36 cellular contexts compared by ENCODE assay signal in the genomic region with DNA sequence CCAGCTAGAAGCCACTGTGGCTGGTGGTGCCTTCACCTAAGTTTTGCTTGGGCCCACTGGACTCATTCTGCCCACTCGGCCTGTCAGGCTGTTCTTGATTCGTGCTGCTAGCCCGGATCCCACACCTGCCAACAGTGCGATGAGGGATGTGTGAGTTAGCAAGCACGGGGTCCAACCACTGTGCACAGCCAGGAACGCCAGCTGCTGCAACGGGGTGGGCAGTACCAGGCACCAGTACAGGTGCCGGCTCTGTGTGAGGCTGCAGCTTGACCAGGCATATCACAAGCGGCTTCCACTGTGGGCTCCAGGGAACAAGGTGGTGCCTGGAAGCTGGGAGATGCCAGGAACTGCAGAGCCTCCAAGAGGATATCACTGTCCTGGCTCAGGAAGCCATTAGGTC.
"Had no signal": no experiment of that assay in that cellular context is flagged by ENCODE, and none has a peak within 500 bp of the region (broad histone marks: within the 10 kb centered on the region; RNA-seq: fewer than 3 reads in every experiment).

No MANE protein-coding gene starts in this region.

- H3K27me3 ChIP-seq: ascending aorta, breast epithelium had no signal

- H3K36me3 Mint-ChIP-seq: activated CD4-positive, alpha-beta memory T cell treated with anti-CD3 and anti-CD28 coated beads for 36 hours; activated CD8-positive, alpha-beta memory T cell treated with anti-CD3 and anti-CD28 coated beads, Interleukin-2, amount 10 ng/mL, durations not matched to agents 7 days and 5 days; activated naive CD4-positive, alpha-beta T cell treated with anti-CD3 and anti-CD28 coated beads, Interleukin-2, amount 10 ng/mL, durations not matched to agents 7 days and 5 days; activated naive CD4-positive, alpha-beta T cell treated with anti-CD3 and anti-CD28 coated beads, Interleukin-2, amount 50 U/mL, for 24 hours; activated naive CD8-positive, alpha-beta T cell; activated naive CD8-positive, alpha-beta T cell treated with anti-CD3 and anti-CD28 coated beads, Interleukin-2, amount 10 ng/mL, durations not matched to agents 7 days and 5 days; brain had no signal

- H3K9me3 ChIP-seq: ascending aorta, breast epithelium had no signal

- H3K4me3 ChIP-seq: ascending aorta, breast epithelium had no signal

- H3K4me3 Mint-ChIP-seq: activated B cell treated with CpG ODN at 0.5 μM for 24 hours; activated CD4-positive, alpha-beta memory T cell treated with anti-CD3 and anti-CD28 coated beads for 36 hours; activated CD4-positive, alpha-beta T cell treated with anti-CD3 and anti-CD28 coated beads, Interleukin-2, amount 10 ng/mL, durations not matched to agents 24 days and 14 days; activated CD8-positive, alpha-beta memory T cell treated with anti-CD3 and anti-CD28 coated beads, Interleukin-2, amount 10 ng/mL, durations not matched to agents 7 days and 5 days; activated CD8-positive, alpha-beta T cell treated with anti-CD3 and anti-CD28 coated beads for 36 hours; activated naive CD4-positive, alpha-beta T cell treated with anti-CD3 and anti-CD28 coated beads, Interleukin-2, amount 10 ng/mL, durations not matched to agents 7 days and 5 days; activated naive CD4-positive, alpha-beta T cell treated with anti-CD3 and anti-CD28 coated beads, Interleukin-2, amount 50 U/mL, for 24 hours; activated naive CD8-positive, alpha-beta T cell; activated naive CD8-positive, alpha-beta T cell treated with anti-CD3 and anti-CD28 coated beads, Interleukin-2, amount 10 ng/mL, durations not matched to agents 7 days and 5 days; activated naive CD8-positive, alpha-beta T cell treated with anti-CD3 and anti-CD28 coated beads, Interleukin-2, amount 50 U/mL, for 24 hours; activated T-cell treated with anti-CD3 and anti-CD28 coated beads, Interleukin-2, amount 50 U/mL, for 24 hours; brain; central memory CD8-positive, alpha-beta T cell; T-helper 1 cell treated with Interleukin-12 subunit alpha and Interleukin-12 subunit beta and Interleukin-4 antibody, amounts not matched to agents 30 μg/mL and 1 μg/mL, for 36 hours; T-helper 2 cell treated with Interferon-gamma antibody and Interleukin-4, amounts not matched to agents 5 μg/mL and 100 μg/mL, for 36 hours had no signal

- H3K4me1 ChIP-seq: ascending aorta, breast epithelium had no signal

- ATAC-seq: activated CD8-positive, alpha-beta memory T cell treated with anti-CD3 and anti-CD28 coated beads, Interleukin-2, amount 10 ng/mL, durations not matched to agents 7 days and 5 days; activated CD8-positive, alpha-beta T cell treated with anti-CD3 and anti-CD28 coated beads for 36 hours; activated naive CD8-positive, alpha-beta T cell treated with anti-CD3 and anti-CD28 coated beads, Interleukin-2, amount 50 U/mL, for 24 hours had no signal

- FAIRE-seq: TTC549 had no signal

- H3K36me3 ChIP-seq: ascending aorta, breast epithelium had no signal

- H3K27ac Mint-ChIP-seq: activated B cell treated with CpG ODN at 0.5 μM for 24 hours; activated CD4-positive, alpha-beta memory T cell treated with anti-CD3 and anti-CD28 coated beads for 36 hours; activated CD4-positive, alpha-beta T cell treated with anti-CD3 and anti-CD28 coated beads, Interleukin-2, amount 10 ng/mL, durations not matched to agents 24 days and 14 days; activated CD8-positive, alpha-beta memory T cell treated with anti-CD3 and anti-CD28 coated beads, Interleukin-2, amount 10 ng/mL, durations not matched to agents 7 days and 5 days; activated CD8-positive, alpha-beta T cell treated with anti-CD3 and anti-CD28 coated beads for 36 hours; activated naive CD4-positive, alpha-beta T cell treated with anti-CD3 and anti-CD28 coated beads, Interleukin-2, amount 10 ng/mL, durations not matched to agents 7 days and 5 days; activated naive CD4-positive, alpha-beta T cell treated with anti-CD3 and anti-CD28 coated beads, Interleukin-2, amount 50 U/mL, for 24 hours; activated naive CD8-positive, alpha-beta T cell; activated naive CD8-positive, alpha-beta T cell treated with anti-CD3 and anti-CD28 coated beads, Interleukin-2, amount 10 ng/mL, durations not matched to agents 7 days and 5 days; activated naive CD8-positive, alpha-beta T cell treated with anti-CD3 and anti-CD28 coated beads, Interleukin-2, amount 50 U/mL, for 24 hours; activated T-cell treated with anti-CD3 and anti-CD28 coated beads, Interleukin-2, amount 50 U/mL, for 24 hours; activated T-helper 2 cell treated with anti-CD3 and anti-CD28 coated beads, Interferon-gamma antibody, Interleukin-2, Interleukin-4, amounts not matched to agents 10 μg/mL and 5 μg/mL and 100 μg/mL, durations not matched to agents 14 hours and 24 hours and 36 hours; brain; T-helper 1 cell treated with Interleukin-12 subunit alpha and Interleukin-12 subunit beta and Interleukin-4 antibody, amounts not matched to agents 30 μg/mL and 1 μg/mL, for 36 hours; T-helper 2 cell treated with Interferon-gamma antibody and Interleukin-4, amounts not matched to agents 5 μg/mL and 100 μg/mL, for 36 hours had no signal

- H3K4me1 Mint-ChIP-seq: activated B cell treated with CpG ODN at 0.5 μM for 24 hours; activated CD4-positive, alpha-beta T cell treated with anti-CD3 and anti-CD28 coated beads, Interleukin-2, amount 10 ng/mL, durations not matched to agents 24 days and 14 days; activated CD8-positive, alpha-beta memory T cell treated with anti-CD3 and anti-CD28 coated beads, Interleukin-2, amount 10 ng/mL, durations not matched to agents 7 days and 5 days; activated naive CD4-positive, alpha-beta T cell treated with anti-CD3 and anti-CD28 coated beads, Interleukin-2, amount 10 ng/mL, durations not matched to agents 7 days and 5 days; activated naive CD4-positive, alpha-beta T cell treated with anti-CD3 and anti-CD28 coated beads, Interleukin-2, amount 50 U/mL, for 24 hours; activated naive CD8-positive, alpha-beta T cell treated with anti-CD3 and anti-CD28 coated beads, Interleukin-2, amount 10 ng/mL, durations not matched to agents 7 days and 5 days; activated naive CD8-positive, alpha-beta T cell treated with anti-CD3 and anti-CD28 coated beads, Interleukin-2, amount 50 U/mL, for 24 hours; central memory CD8-positive, alpha-beta T cell had no signal

- H3K9me3 Mint-ChIP-seq: activated CD4-positive, alpha-beta memory T cell treated with anti-CD3 and anti-CD28 coated beads for 36 hours; activated CD4-positive, alpha-beta T cell treated with anti-CD3 and anti-CD28 coated beads, Interleukin-2, amount 10 ng/mL, durations not matched to agents 24 days and 14 days; activated CD8-positive, alpha-beta T cell treated with anti-CD3 and anti-CD28 coated beads for 36 hours; activated naive CD4-positive, alpha-beta T cell treated with anti-CD3 and anti-CD28 coated beads, Interleukin-2, amount 50 U/mL, for 24 hours; activated naive CD8-positive, alpha-beta T cell treated with anti-CD3 and anti-CD28 coated beads, Interleukin-2, amount 10 ng/mL, durations not matched to agents 7 days and 5 days; activated naive CD8-positive, alpha-beta T cell treated with anti-CD3 and anti-CD28 coated beads, Interleukin-2, amount 50 U/mL, for 24 hours; activated T-cell treated with anti-CD3 and anti-CD28 coated beads, Interleukin-2, amount 50 U/mL, for 24 hours; activated T-helper 2 cell treated with anti-CD3 and anti-CD28 coated beads, Interferon-gamma antibody, Interleukin-2, Interleukin-4, amounts not matched to agents 10 μg/mL and 5 μg/mL and 100 μg/mL, durations not matched to agents 14 hours and 24 hours and 36 hours; central memory CD8-positive, alpha-beta T cell; T-helper 1 cell treated with Interleukin-12 subunit alpha and Interleukin-12 subunit beta and Interleukin-4 antibody, amounts not matched to agents 30 μg/mL and 1 μg/mL, for 36 hours had no signal

- H3K27me3 Mint-ChIP-seq: activated B cell treated with CpG ODN at 0.5 μM for 24 hours; activated CD4-positive, alpha-beta memory T cell treated with anti-CD3 and anti-CD28 coated beads for 36 hours; activated CD4-positive, alpha-beta T cell treated with anti-CD3 and anti-CD28 coated beads, Interleukin-2, amount 10 ng/mL, durations not matched to agents 24 days and 14 days; activated CD8-positive, alpha-beta memory T cell treated with anti-CD3 and anti-CD28 coated beads, Interleukin-2, amount 10 ng/mL, durations not matched to agents 7 days and 5 days; activated CD8-positive, alpha-beta T cell treated with anti-CD3 and anti-CD28 coated beads for 36 hours; activated naive CD4-positive, alpha-beta T cell treated with anti-CD3 and anti-CD28 coated beads, Interleukin-2, amount 10 ng/mL, durations not matched to agents 7 days and 5 days; activated naive CD4-positive, alpha-beta T cell treated with anti-CD3 and anti-CD28 coated beads, Interleukin-2, amount 50 U/mL, for 24 hours; activated naive CD8-positive, alpha-beta T cell; activated naive CD8-positive, alpha-beta T cell treated with anti-CD3 and anti-CD28 coated beads, Interleukin-2, amount 10 ng/mL, durations not matched to agents 7 days and 5 days; activated naive CD8-positive, alpha-beta T cell treated with anti-CD3 and anti-CD28 coated beads, Interleukin-2, amount 50 U/mL, for 24 hours; activated T-cell treated with anti-CD3 and anti-CD28 coated beads, Interleukin-2, amount 50 U/mL, for 24 hours; brain; central memory CD8-positive, alpha-beta T cell had no signal

- DNase-seq: activated B cell treated with CpG ODN at 0.5 μM for 24 hours; activated CD4-positive, alpha-beta memory T cell treated with anti-CD3 and anti-CD28 coated beads for 36 hours; activated CD4-positive, alpha-beta T cell treated with anti-CD3 and anti-CD28 coated beads for 4 hours; activated CD4-positive, alpha-beta T cell treated with anti-CD3 and anti-CD28 coated beads, Interleukin-2, amount 10 ng/mL, durations not matched to agents 24 days and 14 days; activated CD4-positive, alpha-beta T cell treated with anti-CD3 and anti-CD28 coated beads, Interleukin-2, amount 50 U/mL, for 1 hour; activated CD4-positive, alpha-beta T cell treated with anti-CD3 and anti-CD28 coated beads, Interleukin-2, amount 50 U/mL, for 4 hours; activated CD4-positive, CD25-positive, alpha-beta regulatory T cell treated with anti-CD3 and anti-CD28 coated beads, Interleukin-2, amount 50 U/mL, for 72 hours; activated CD8-positive, alpha-beta memory T cell treated with anti-CD3 and anti-CD28 coated beads for 24 hours; activated CD8-positive, alpha-beta memory T cell treated with anti-CD3 and anti-CD28 coated beads, Interleukin-2, amount 10 ng/mL, durations not matched to agents 7 days and 5 days; activated CD8-positive, alpha-beta memory T cell treated with anti-CD3 and anti-CD28 coated beads, Interleukin-2, amount 50 U/mL, for 48 hours; activated CD8-positive, alpha-beta T cell treated with anti-CD3 and anti-CD28 coated beads for 36 hours; activated effector memory CD4-positive, alpha-beta T cell treated with Interleukin-2 at 50 U/mL for 16 hours; activated gamma-delta T cell; activated naive CD4-positive, alpha-beta T cell treated with anti-CD3 and anti-CD28 coated beads, Interleukin-2, amount 10 ng/mL, durations not matched to agents 7 days and 5 days; activated naive CD4-positive, alpha-beta T cell treated with Interleukin-2 at 50 U/mL for 16 hours; activated naive CD8-positive, alpha-beta T cell treated with anti-CD3 and anti-CD28 coated beads, Interleukin-2, amount 10 ng/mL, durations not matched to agents 7 days and 5 days; activated naive CD8-positive, alpha-beta T cell treated with anti-CD3 and anti-CD28 coated beads, Interleukin-2, amount 50 U/mL, for 24 hours; activated T-cell treated with anti-CD3 and anti-CD28 coated beads, Interleukin-2, amount 50 U/mL, for 24 hours; activated T-cell treated with anti-CD3 and anti-CD28 coated beads, Interleukin-2, amount 50 U/mL, for 48 hours; amygdala; anterior cingulate cortex; cerebellar nuclear complex; T-helper 1 cell; T-helper 2 cell; T-helper 9 cell had no signal

- H3K27ac ChIP-seq: ascending aorta, breast epithelium, VCaP had no signal
